1 cellular context compared by ENCODE assay signal in genomic region chr3:149180057-149180573, GRCh38.
TF ChIP-seq lines count a peak whose summit lies in the region.

No MANE protein-coding gene starts in this region.

TF ChIP-seq in IMR-90, 13 proteins besides CTCF, POLR2A, EP300 and RAD21:
- TF ChIP-seq NFE2L2 (IDR thresholded peaks at IDR 0.05; ENCODE audit: low read depth, low read length): 0 out of 2 replicates have a peak, but pooled peaks have one; percentile 23
- TF ChIP-seq, protein P1, sequence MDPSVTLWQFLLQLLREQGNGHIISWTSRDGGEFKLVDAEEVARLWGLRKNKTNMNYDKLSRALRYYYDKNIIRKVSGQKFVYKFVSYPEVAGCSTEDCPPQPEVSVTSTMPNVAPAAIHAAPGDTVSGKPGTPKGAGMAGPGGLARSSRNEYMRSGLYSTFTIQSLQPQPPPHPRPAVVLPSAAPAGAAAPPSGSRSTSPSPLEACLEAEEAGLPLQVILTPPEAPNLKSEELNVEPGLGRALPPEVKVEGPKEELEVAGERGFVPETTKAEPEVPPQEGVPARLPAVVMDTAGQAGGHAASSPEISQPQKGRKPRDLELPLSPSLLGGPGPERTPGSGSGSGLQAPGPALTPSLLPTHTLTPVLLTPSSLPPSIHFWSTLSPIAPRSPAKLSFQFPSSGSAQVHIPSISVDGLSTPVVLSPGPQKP (IDR thresholded peaks at IDR 0.05; ENCODE audit: borderline replicate concordance, low read depth, low read length): no peak
- TF ChIP-seq SMC3 (IDR thresholded peaks at IDR 0.05; ENCODE audit: low read depth, low read length): no peak
- TF ChIP-seq MAFK (IDR thresholded peaks at IDR 0.05; ENCODE audit: low read depth, low read length): 0 out of 2 replicates have a peak, but pooled peaks have one; percentile 30
- TF ChIP-seq RCOR1 (IDR thresholded peaks at IDR 0.05; ENCODE audit: insufficient replicate concordance, low read length): peak; percentile 84
- TF ChIP-seq MAZ (IDR thresholded peaks at IDR 0.05; ENCODE audit: borderline replicate concordance, low read depth, low read length): 0 out of 2 replicates have a peak, but pooled peaks have one; percentile 39
- no peak for TF ChIP-seq CHD1 (IDR thresholded peaks at IDR 0.05; ENCODE audit: low read depth, low read length)
- peak; percentile 92 for TF ChIP-seq FOS (IDR thresholded peaks at IDR 0.05; ENCODE audit: low read depth, low read length)
- TF ChIP-seq MXI1 (IDR thresholded peaks at IDR 0.05; ENCODE audit: borderline replicate concordance, low read depth, low read length): peak; percentile 87
- peak; percentile 53; the same call in 1 of the 2 replicates for TF ChIP-seq BHLHE40 (IDR thresholded peaks at IDR 0.05; ENCODE audit: low read depth, low read length)
- no peak for TF ChIP-seq RFX5 (IDR thresholded peaks at IDR 0.05; ENCODE audit: low read depth, low read length)
- TF ChIP-seq, protein P2, sequence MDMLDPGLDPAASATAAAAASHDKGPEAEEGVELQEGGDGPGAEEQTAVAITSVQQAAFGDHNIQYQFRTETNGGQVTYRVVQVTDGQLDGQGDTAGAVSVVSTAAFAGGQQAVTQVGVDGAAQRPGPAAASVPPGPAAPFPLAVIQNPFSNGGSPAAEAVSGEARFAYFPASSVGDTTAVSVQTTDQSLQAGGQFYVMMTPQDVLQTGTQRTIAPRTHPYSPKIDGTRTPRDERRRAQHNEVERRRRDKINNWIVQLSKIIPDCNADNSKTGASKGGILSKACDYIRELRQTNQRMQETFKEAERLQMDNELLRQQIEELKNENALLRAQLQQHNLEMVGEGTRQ (IDR thresholded peaks at IDR 0.05; ENCODE audit: low read depth, low read length): peak; percentile 67; the same call in 1 of the 2 replicates
- peak; percentile 87 for TF ChIP-seq CEBPB (IDR thresholded peaks at IDR 0.05; ENCODE audit: low read depth, low read length)
